15 cellular contexts compared by ENCODE assay signal in genomic region chr4:38733663-38734062, GRCh38. TPM values are rescaled to one million over a fixed set of nuclear protein-coding genes. Genes with fewer than 3 reads are reported as not detected.
DNase-seq lines count a peak whose midpoint lies in the region; ATAC-seq and TF ChIP-seq lines count a peak whose summit lies in the region.
"Had no signal": no experiment of that assay in that cellular context is flagged by ENCODE, and none has a peak within 500 bp of the region (broad histone marks: within the 10 kb centered on the region; RNA-seq: fewer than 3 reads in every experiment).

No MANE protein-coding gene starts in this region.

- intact Hi-C loops in activated CD8-positive, alpha-beta T cell treated with anti-CD3 and anti-CD28 coated beads for 36 hours (cut with micrococcal nuclease), result loop anchor here (5.0 to 10.0 kb wide), 2 partner anchors 51 to 419 kb away; no protein-coding TSS in a partner anchor
- intact Hi-C loops in activated T-helper 1 cell treated with anti-CD3 and anti-CD28 coated beads, Interleukin-12 subunit alpha, Interleukin-12 subunit beta, Interleukin-2, Interleukin-4 antibody, amounts not matched to agents 30 ng/mL and 10 ng/mL and 1 ng/mL, durations not matched to agents 14 hours and 24 hours and 36 hours (cut with micrococcal nuclease), result no loop called here
- intact Hi-C loops in transverse colon (cut with DNase I; ENCODE audit: low total_unique reads) (no loop called here), left lung (cut with DNase I) (loop anchor here (5.0 to 10.0 kb wide), 2 partner anchors 556 to 559 kb away; no protein-coding TSS in a partner anchor)

- H3K4me1 ChIP-seq in transverse colon (peaks cover 7 to 22% (median 14%) of the 10 kb centered on the region in 4 donors), left lung (peaks cover 0 to 10% of the 10 kb centered on the region in 2 donors)

- no peak for TF ChIP-seq EP300 in transverse colon (IDR thresholded peaks at IDR 0.05; ENCODE audit: low read depth)

- no peaks in the 10 kb centered on the region for H3K9me3 Mint-ChIP-seq in activated CD8-positive, alpha-beta T cell treated with anti-CD3 and anti-CD28 coated beads, Interleukin-2, amount 10 ng/mL, durations not matched to agents 7 days and 5 days (ENCODE audit: insufficient read depth)
- H3K9me3 Mint-ChIP-seq in activated CD8-positive, alpha-beta T cell treated with anti-CD3 and anti-CD28 coated beads for 36 hours, result peaks cover 12% of the 10 kb centered on the region
- peaks cover 15% of the 10 kb centered on the region for H3K9me3 Mint-ChIP-seq in activated T-helper 1 cell treated with anti-CD3 and anti-CD28 coated beads, Interleukin-12 subunit alpha, Interleukin-12 subunit beta, Interleukin-2, Interleukin-4 antibody, amounts not matched to agents 30 ng/mL and 10 ng/mL and 1 ng/mL, durations not matched to agents 14 hours and 24 hours and 36 hours
- H3K9me3 Mint-ChIP-seq in immature natural killer cell (peaks cover 6 to 19% (median 9%) of the 10 kb centered on the region in 6 donors), progenitor cell of endocrine pancreas (ENCODE audit: low read depth) (peaks cover 7% of the 10 kb centered on the region)

- in situ Hi-C loops in transverse colon (cut with MboI; ENCODE audit: low pct_ligation_motif_present in 1 of 4, low pct_unique_long_range_greater_than_20kb in 1 of 4, low sequenced_read_pairs in 3 of 4), result loop anchor here (5.0 to 25.0 kb wide), 7 partner anchors 549 to 921 kb away; no protein-coding TSS in a partner anchor

- WGBS in transverse colon (ENCODE audit: low coverage in 1 of 2), 2 donors, result 90 to 93% methylated on average over 2 of the region's 2 CpGs

- no peak for TF ChIP-seq CTCF in activated CD8-positive, alpha-beta T cell treated with anti-CD3 and anti-CD28 coated beads for 36 hours (IDR thresholded peaks at IDR 0.05)
- no peak for TF ChIP-seq CTCF in progenitor cell of endocrine pancreas (IDR thresholded peaks at IDR 0.05; ENCODE audit: unreplicated experiment)
- no peak for TF ChIP-seq CTCF in transverse colon (IDR thresholded peaks at IDR 0.05)
- TF ChIP-seq CTCF in left lung (IDR thresholded peaks at IDR 0.05), result no peak

- H3K36me3 ChIP-seq in transverse colon, result no peaks in the 10 kb centered on the region
- H3K36me3 ChIP-seq in left lung, result no peaks in the 10 kb centered on the region

- TF ChIP-seq POLR2A in transverse colon (IDR thresholded peaks at IDR 0.05), result no peak

- ATAC-seq in activated CD8-positive, alpha-beta T cell treated with anti-CD3 and anti-CD28 coated beads, Interleukin-2, amount 10 ng/mL, durations not matched to agents 7 days and 5 days, result no peak
- ATAC-seq in activated CD8-positive, alpha-beta T cell treated with anti-CD3 and anti-CD28 coated beads for 36 hours, result no peak
- ATAC-seq in left lung (no peak), GM18520 (IDR thresholded peaks at IDR 0.05; ENCODE audit: unreplicated experiment) (no peak)

- H3K4me3 Mint-ChIP-seq in activated CD8-positive, alpha-beta T cell treated with anti-CD3 and anti-CD28 coated beads, Interleukin-2, amount 10 ng/mL, durations not matched to agents 7 days and 5 days, result no peak overlapping the region
- no peak overlapping the region for H3K4me3 Mint-ChIP-seq in activated CD8-positive, alpha-beta T cell treated with anti-CD3 and anti-CD28 coated beads for 36 hours
- no peak overlapping the region for H3K4me3 Mint-ChIP-seq in activated T-helper 1 cell treated with anti-CD3 and anti-CD28 coated beads, Interleukin-12 subunit alpha, Interleukin-12 subunit beta, Interleukin-2, Interleukin-4 antibody, amounts not matched to agents 30 ng/mL and 10 ng/mL and 1 ng/mL, durations not matched to agents 14 hours and 24 hours and 36 hours
- H3K4me3 Mint-ChIP-seq in immature natural killer cell (peak overlapping the region in 4 of 5 donors; percentile 22 to 61 (median 41)), progenitor cell of endocrine pancreas (ENCODE audit: low read depth) (no peak overlapping the region)

- CTCF ChIA-PET in activated CD8-positive, alpha-beta T cell treated with anti-CD3 and anti-CD28 coated beads, Interleukin-2, amount 10 ng/mL, durations not matched to agents 7 days and 5 days (lab: Charles Lee), result no interaction called here
- CTCF ChIA-PET in activated CD8-positive, alpha-beta T cell treated with anti-CD3 and anti-CD28 coated beads for 36 hours (lab: Charles Lee), result interaction anchor here (4.4 kb wide), 1 partner anchor 554 kb away, joined by 28 read pairs; no protein-coding TSS in a partner anchor

- H3K4me1 Mint-ChIP-seq in activated CD8-positive, alpha-beta T cell treated with anti-CD3 and anti-CD28 coated beads, Interleukin-2, amount 10 ng/mL, durations not matched to agents 7 days and 5 days (ENCODE audit: low read depth), result peaks cover 13% of the 10 kb centered on the region
- H3K4me1 Mint-ChIP-seq in activated CD8-positive, alpha-beta T cell treated with anti-CD3 and anti-CD28 coated beads for 36 hours (ENCODE audit: low read depth), result peaks cover 15% of the 10 kb centered on the region
- H3K4me1 Mint-ChIP-seq in activated T-helper 1 cell treated with anti-CD3 and anti-CD28 coated beads, Interleukin-12 subunit alpha, Interleukin-12 subunit beta, Interleukin-2, Interleukin-4 antibody, amounts not matched to agents 30 ng/mL and 10 ng/mL and 1 ng/mL, durations not matched to agents 14 hours and 24 hours and 36 hours (ENCODE audit: low read depth), result peaks cover 16% of the 10 kb centered on the region
- H3K4me1 Mint-ChIP-seq in immature natural killer cell (peaks cover 19 to 37% of the 10 kb centered on the region in 2 donors), progenitor cell of endocrine pancreas (ENCODE audit: low read depth) (peaks cover 11% of the 10 kb centered on the region)

- no peak overlapping the region for H3K4me3 ChIP-seq in transverse colon
- H3K4me3 ChIP-seq in left lung, result no peak overlapping the region

- POLR2A ChIA-PET in activated CD8-positive, alpha-beta T cell treated with anti-CD3 and anti-CD28 coated beads, Interleukin-2, amount 10 ng/mL, durations not matched to agents 7 days and 5 days (lab: Charles Lee), result no interaction called here
- POLR2A ChIA-PET in activated CD8-positive, alpha-beta T cell treated with anti-CD3 and anti-CD28 coated beads for 36 hours (lab: Charles Lee), result no interaction called here

- DNase-seq in activated CD8-positive, alpha-beta T cell treated with anti-CD3 and anti-CD28 coated beads, Interleukin-2, amount 10 ng/mL, durations not matched to agents 7 days and 5 days, result no peak
- no peak for DNase-seq in activated CD8-positive, alpha-beta T cell treated with anti-CD3 and anti-CD28 coated beads for 36 hours
- no peak for DNase-seq in activated T-helper 1 cell treated with anti-CD3 and anti-CD28 coated beads, Interleukin-12 subunit alpha, Interleukin-12 subunit beta, Interleukin-2, Interleukin-4 antibody, amounts not matched to agents 30 ng/mL and 10 ng/mL and 1 ng/mL, durations not matched to agents 14 hours and 24 hours and 36 hours (ENCODE audit: low spot score)
- DNase-seq in immature natural killer cell, result peak; percentile 8 to 24 (median 10)
- DNase-seq in progenitor cell of endocrine pancreas (ENCODE audit: low spot score, unreplicated experiment), result no peak
- no peak for DNase-seq in transverse colon
- DNase-seq in left lung, result no peak
- DNase-seq: EL, H7, NCI-H1048, NCI-H526 treated with DMSO at 0.1 percent for 48 hours, OCI-M1 had no signal

- H3K9me3 ChIP-seq in transverse colon, result no peaks in the 10 kb centered on the region
- no peaks in the 10 kb centered on the region for H3K9me3 ChIP-seq in left lung

- no peaks in the 10 kb centered on the region for H3K27me3 ChIP-seq in transverse colon
- no peaks in the 10 kb centered on the region for H3K27me3 ChIP-seq in left lung

- H3K27me3 Mint-ChIP-seq in activated CD8-positive, alpha-beta T cell treated with anti-CD3 and anti-CD28 coated beads, Interleukin-2, amount 10 ng/mL, durations not matched to agents 7 days and 5 days (ENCODE audit: low read depth), result peaks cover 13% of the 10 kb centered on the region
- peaks cover 2% of the 10 kb centered on the region for H3K27me3 Mint-ChIP-seq in activated CD8-positive, alpha-beta T cell treated with anti-CD3 and anti-CD28 coated beads for 36 hours
- peaks cover 16% of the 10 kb centered on the region for H3K27me3 Mint-ChIP-seq in activated T-helper 1 cell treated with anti-CD3 and anti-CD28 coated beads, Interleukin-12 subunit alpha, Interleukin-12 subunit beta, Interleukin-2, Interleukin-4 antibody, amounts not matched to agents 30 ng/mL and 10 ng/mL and 1 ng/mL, durations not matched to agents 14 hours and 24 hours and 36 hours (ENCODE audit: insufficient read depth)
- H3K27me3 Mint-ChIP-seq in immature natural killer cell (ENCODE audit: low read depth in 3 of 3), result peaks cover 23 to 37% (median 31%) of the 10 kb centered on the region in 3 donors
- H3K27me3 Mint-ChIP-seq in progenitor cell of endocrine pancreas, result no peaks in the 10 kb centered on the region

- peak overlapping the region; percentile 79 for H3K27ac Mint-ChIP-seq in activated CD8-positive, alpha-beta T cell treated with anti-CD3 and anti-CD28 coated beads, Interleukin-2, amount 10 ng/mL, durations not matched to agents 7 days and 5 days
- no peak overlapping the region for H3K27ac Mint-ChIP-seq in activated CD8-positive, alpha-beta T cell treated with anti-CD3 and anti-CD28 coated beads for 36 hours
- H3K27ac Mint-ChIP-seq in activated T-helper 1 cell treated with anti-CD3 and anti-CD28 coated beads, Interleukin-12 subunit alpha, Interleukin-12 subunit beta, Interleukin-2, Interleukin-4 antibody, amounts not matched to agents 30 ng/mL and 10 ng/mL and 1 ng/mL, durations not matched to agents 14 hours and 24 hours and 36 hours, result peak overlapping the region; percentile 38
- H3K27ac Mint-ChIP-seq in immature natural killer cell (peak overlapping the region; percentile 61 to 89 (median 88)), progenitor cell of endocrine pancreas (peak overlapping the region; percentile 69)

- H3K27ac ChIP-seq in transverse colon (no peak overlapping the region), left lung (no peak overlapping the region)
- H3K27ac ChIP-seq: C4-2B had no signal

- peaks cover 2% of the 10 kb centered on the region for H3K36me3 Mint-ChIP-seq in activated CD8-positive, alpha-beta T cell treated with anti-CD3 and anti-CD28 coated beads, Interleukin-2, amount 10 ng/mL, durations not matched to agents 7 days and 5 days (ENCODE audit: low read depth)
- no peaks in the 10 kb centered on the region for H3K36me3 Mint-ChIP-seq in activated CD8-positive, alpha-beta T cell treated with anti-CD3 and anti-CD28 coated beads for 36 hours (ENCODE audit: low read depth)
- H3K36me3 Mint-ChIP-seq in activated T-helper 1 cell treated with anti-CD3 and anti-CD28 coated beads, Interleukin-12 subunit alpha, Interleukin-12 subunit beta, Interleukin-2, Interleukin-4 antibody, amounts not matched to agents 30 ng/mL and 10 ng/mL and 1 ng/mL, durations not matched to agents 14 hours and 24 hours and 36 hours (ENCODE audit: low read depth), result peaks cover 4% of the 10 kb centered on the region
- no peaks in the 10 kb centered on the region for H3K36me3 Mint-ChIP-seq in immature natural killer cell
- H3K36me3 Mint-ChIP-seq in progenitor cell of endocrine pancreas (ENCODE audit: insufficient read depth), result no peaks in the 10 kb centered on the region

RNA-seq across cellular contexts. Expression of gene TLR10, which starts 49.1 kb away (rescaled TPM):
- total RNA-seq in activated CD8-positive, alpha-beta T cell treated with anti-CD3 and anti-CD28 coated beads, Interleukin-2, amount 10 ng/mL, durations not matched to agents 7 days and 5 days, result under 1 TPM in 1 of 2 experiments, not detected in 1; 0.08 TPM
- total RNA-seq in activated CD8-positive, alpha-beta T cell treated with anti-CD3 and anti-CD28 coated beads for 36 hours, result under 1 TPM; 0.11 to 0.22 TPM
- not detected in 2 replicates for total RNA-seq in activated T-helper 1 cell treated with anti-CD3 and anti-CD28 coated beads, Interleukin-12 subunit alpha, Interleukin-12 subunit beta, Interleukin-2, Interleukin-4 antibody, amounts not matched to agents 30 ng/mL and 10 ng/mL and 1 ng/mL, durations not matched to agents 14 hours and 24 hours and 36 hours
- 1 to 10 TPM in 1 of 3 donors, under 1 TPM in 2; 0.55 to 4.5 (median 0.72) TPM for polyA plus RNA-seq in immature natural killer cell
- total RNA-seq in progenitor cell of endocrine pancreas (1.7 and 2.1 TPM in 2 replicates), transverse colon (1 to 10 TPM in 1 of 4 donors, not detected in 3; 4.6 TPM), left lung (1 to 10 TPM in 1 of 2 donors, under 1 TPM in 1; 0.15 to 3.0 TPM)
- total RNA-seq: H7, HT1080 had no signal

Comparison
In these comparisons a context has a peak if more than half of its experiments do, and no peak if none do; other contexts are left out.
1. DNase-seq: peak in immature natural killer cell (3 of 3); none in activated CD8-positive, alpha-beta T cell treated with anti-CD3 and anti-CD28 coated beads, Interleukin-2, amount 10 ng/mL, durations not matched to agents 7 days and 5 days (single experiment), activated CD8-positive, alpha-beta T cell treated with anti-CD3 and anti-CD28 coated beads for 36 hours (single experiment), activated T-helper 1 cell treated with anti-CD3 and anti-CD28 coated beads, Interleukin-12 subunit alpha, Interleukin-12 subunit beta, Interleukin-2, Interleukin-4 antibody, amounts not matched to agents 30 ng/mL and 10 ng/mL and 1 ng/mL, durations not matched to agents 14 hours and 24 hours and 36 hours (single experiment), progenitor cell of endocrine pancreas (single experiment), transverse colon (single experiment) and left lung (0 of 2).
2. H3K4me3 Mint-ChIP-seq: peak in immature natural killer cell (4 of 5); none in activated CD8-positive, alpha-beta T cell treated with anti-CD3 and anti-CD28 coated beads, Interleukin-2, amount 10 ng/mL, durations not matched to agents 7 days and 5 days (single experiment), activated CD8-positive, alpha-beta T cell treated with anti-CD3 and anti-CD28 coated beads for 36 hours (single experiment), activated T-helper 1 cell treated with anti-CD3 and anti-CD28 coated beads, Interleukin-12 subunit alpha, Interleukin-12 subunit beta, Interleukin-2, Interleukin-4 antibody, amounts not matched to agents 30 ng/mL and 10 ng/mL and 1 ng/mL, durations not matched to agents 14 hours and 24 hours and 36 hours (single experiment) and progenitor cell of endocrine pancreas (single experiment).
3. intact Hi-C loops: an anchor here in activated CD8-positive, alpha-beta T cell treated with anti-CD3 and anti-CD28 coated beads for 36 hours (5.0 to 10.0 kb wide) and left lung (5.0 to 10.0 kb wide); none called in activated T-helper 1 cell treated with anti-CD3 and anti-CD28 coated beads, Interleukin-12 subunit alpha, Interleukin-12 subunit beta, Interleukin-2, Interleukin-4 antibody, amounts not matched to agents 30 ng/mL and 10 ng/mL and 1 ng/mL, durations not matched to agents 14 hours and 24 hours and 36 hours and transverse colon.